ENCODE assay signal across 8 cellular contexts in the genomic region with DNA sequence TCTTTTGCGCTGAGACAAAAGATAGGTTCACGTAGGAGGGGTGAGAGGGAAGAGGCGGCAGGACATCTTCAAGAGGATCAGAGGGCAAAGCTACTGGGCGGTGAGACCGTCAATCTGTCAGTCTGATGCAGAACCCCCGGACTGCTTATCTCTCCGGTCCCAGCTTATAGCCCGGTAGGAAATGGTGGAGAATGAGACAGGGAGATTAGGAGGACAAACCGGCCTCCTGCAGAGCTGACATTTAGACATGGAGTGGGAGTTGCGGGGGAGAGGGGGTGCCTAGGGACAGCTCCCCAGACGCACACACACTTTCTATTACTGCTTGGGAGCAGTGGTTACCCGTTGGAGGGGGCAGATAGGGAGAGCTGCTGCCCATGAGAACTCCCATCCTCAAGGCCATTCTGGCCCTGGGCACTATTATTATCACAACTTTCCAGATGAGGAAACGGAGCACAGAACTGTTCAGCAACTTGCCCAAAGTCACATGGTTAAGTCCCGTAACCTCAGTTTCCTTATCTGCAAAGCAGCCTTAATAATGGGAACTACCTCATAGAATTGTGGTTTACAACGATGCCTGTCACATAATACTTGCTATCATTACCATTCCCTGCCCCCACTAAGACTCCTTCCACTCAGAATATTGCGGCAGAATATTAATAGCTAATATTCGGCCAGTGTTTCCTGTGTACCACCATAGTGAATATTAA. TPM values are rescaled to one million over a fixed set of nuclear protein-coding genes. Genes with fewer than 3 reads are reported as not detected.
DNase-seq lines count a peak whose midpoint lies in the region; ATAC-seq and TF ChIP-seq lines count a peak whose summit lies in the region.

No MANE protein-coding gene starts in this region.

- no peak for ATAC-seq in heart right ventricle
- no peak for ATAC-seq in Right ventricle myocardium inferior
- ATAC-seq in lower lobe of right lung = no peak
- no peak for ATAC-seq in upper lobe of left lung (ENCODE audit: low FRiP score in 2 of 2)
- no peak for ATAC-seq in GM19467 (IDR thresholded peaks at IDR 0.05; ENCODE audit: unreplicated experiment)

- in situ Hi-C loops in astrocyte of the cerebellum (cut with HindIII; ENCODE audit: low sequenced_read_pairs) = no loop called here

- no peaks in the 10 kb centered on the region for H3K27me3 ChIP-seq in heart right ventricle
- H3K27me3 ChIP-seq in lower lobe of right lung (ENCODE audit: low read depth) = no peaks in the 10 kb centered on the region
- no peaks in the 10 kb centered on the region for H3K27me3 ChIP-seq in upper lobe of left lung

- TF ChIP-seq EP300 in upper lobe of left lung (IDR thresholded peaks at IDR 0.05) = no peak

- peak overlapping the region; percentile 35 to 82 (median 64) for H3K4me3 ChIP-seq in heart right ventricle
- peak overlapping the region; percentile 59 for H3K4me3 ChIP-seq in astrocyte of the cerebellum (ENCODE audit: low read depth, low read length)
- peak overlapping the region; percentile 62 for H3K4me3 ChIP-seq in lower lobe of right lung
- peak overlapping the region; percentile 12 to 67 (median 52) for H3K4me3 ChIP-seq in upper lobe of left lung

- TF ChIP-seq CTCF in heart right ventricle (IDR thresholded peaks at IDR 0.05) (no peak), astrocyte of the cerebellum (IDR thresholded peaks at IDR 0.05; ENCODE audit: low read depth, low read length, missing control alignments) (no peak), lower lobe of right lung (IDR thresholded peaks at IDR 0.05) (no peak), upper lobe of left lung (IDR thresholded peaks at IDR 0.05) (no peak)

- peaks cover 0 to 11% (median 0%) of the 10 kb centered on the region in 11 donors for H3K9me3 ChIP-seq in heart right ventricle
- H3K9me3 ChIP-seq in lower lobe of right lung = no peaks in the 10 kb centered on the region
- H3K9me3 ChIP-seq in upper lobe of left lung = peaks cover 0 to 10% (median 0%) of the 10 kb centered on the region in 4 donors

- intact Hi-C loops in heart right ventricle (cut with DNase I) (loop anchor here in 4 of 10 donors (2.0 to 10.0 kb wide), 10 partner anchors 63 to 242 kb away; a partner anchor contains a TSS), Right ventricle myocardium inferior (cut with DNase I) (loop anchor here (2.0 to 5.0 kb wide), 3 partner anchors 64 to 382 kb away; a partner anchor contains a TSS), lower lobe of right lung (cut with DNase I) (no loop called here), posterior cingulate gyrus (cut with DNase I) (loop anchor here (2.0 kb wide), 2 partner anchors 64 to 124 kb away; no protein-coding TSS in a partner anchor)

- peaks cover 0 to 20% (median 0%) of the 10 kb centered on the region in 9 donors for H3K36me3 ChIP-seq in heart right ventricle
- peaks cover 3% of the 10 kb centered on the region for H3K36me3 ChIP-seq in lower lobe of right lung
- H3K36me3 ChIP-seq in upper lobe of left lung = peaks cover 0 to 6% (median 0%) of the 10 kb centered on the region in 4 donors

- 23 to 26% methylated on average over 16 to 17 of the region's 17 CpGs for WGBS in heart right ventricle, 2 donors
- WGBS in upper lobe of left lung, 2 donors = 28 to 50% methylated on average over 8 to 17 of the region's 17 CpGs

- peak in 1 of 4 donors; percentile 36 for TF ChIP-seq POLR2A in upper lobe of left lung (IDR thresholded peaks at IDR 0.05)

- H3K4me1 ChIP-seq in heart right ventricle = peaks cover 0 to 16% (median 0%) of the 10 kb centered on the region in 9 donors
- H3K4me1 ChIP-seq in lower lobe of right lung = peaks cover 5% of the 10 kb centered on the region
- peaks cover 0 to 12% (median 2%) of the 10 kb centered on the region in 4 donors for H3K4me1 ChIP-seq in upper lobe of left lung

- H3K27ac ChIP-seq in heart right ventricle (peak overlapping the region; percentile 84 to 96 (median 93)), lower lobe of right lung (peak overlapping the region; percentile 95), upper lobe of left lung (peak overlapping the region; percentile 85 to 92 (median 90))

- DNase-seq in heart right ventricle (no peak), Right ventricle myocardium inferior (ENCODE audit: missing footprints) (no peak), astrocyte of the cerebellum (ENCODE audit: low read depth) (no peak), lower lobe of right lung (no peak), upper lobe of left lung (no peak), posterior cingulate gyrus (no peak), activated gamma-delta T cell (lab: John Stamatoyannopoulos, UW) (no peak)

RNA-seq across cellular contexts. Expression of a gene that starts 1.1 kb away (rescaled TPM):
- total RNA-seq in heart right ventricle = 10 to 100 TPM; 28.4 to 45.6 (median 32.3) TPM
- polyA plus RNA-seq in heart right ventricle = 100 to 1,000 TPM in 1 of 2 donors, 10 to 100 TPM in 1; 31.7 to 102 TPM
- 37.3 TPM for total RNA-seq in Right ventricle myocardium inferior
- total RNA-seq in lower lobe of right lung = 96.1 TPM
- 100 to 1,000 TPM in 2 of 6 donors, 10 to 100 TPM in 4; 59.1 to 171 (median 86.0) TPM for total RNA-seq in upper lobe of left lung

RNA-seq across cellular contexts. Expression of a gene that starts 14.3 kb away (rescaled TPM):
- total RNA-seq in heart right ventricle (under 1 TPM in 2 of 10 donors, not detected in 8; 0.23 to 0.25 TPM), Right ventricle myocardium inferior (0.16 TPM), lower lobe of right lung (1.2 TPM), upper lobe of left lung (1 to 10 TPM in 4 of 6 donors, under 1 TPM in 1, not detected in 1; 0.49 to 3.1 (median 1.6) TPM)
- polyA plus RNA-seq in heart right ventricle = under 1 TPM in 1 of 2 donors, not detected in 1; 0.07 TPM

RNA-seq across cellular contexts. Expression of a gene that starts 25.6 kb away (rescaled TPM):
- total RNA-seq in heart right ventricle (not detected), Right ventricle myocardium inferior (not detected), lower lobe of right lung (not detected), upper lobe of left lung (not detected)
- polyA plus RNA-seq in heart right ventricle = under 1 TPM in 1 of 2 donors, not detected in 1; 0.04 TPM

RNA-seq across cellular contexts. Expression of a gene that starts 34.7 kb away (rescaled TPM):
- total RNA-seq in heart right ventricle (under 1 TPM in 5 of 10 donors, not detected in 5; 0.36 to 0.78 (median 0.39) TPM), Right ventricle myocardium inferior (not detected), lower lobe of right lung (3.0 TPM), upper lobe of left lung (1 to 10 TPM; 1.0 to 7.5 (median 2.3) TPM)
- polyA plus RNA-seq in heart right ventricle = under 1 TPM in 1 of 2 donors, not detected in 1; 0.03 TPM

RNA-seq across cellular contexts. Expression of a gene that starts 39.2 kb away (rescaled TPM):
- total RNA-seq in heart right ventricle (not detected), Right ventricle myocardium inferior (not detected), lower lobe of right lung (0.95 TPM), upper lobe of left lung (1 to 10 TPM in 4 of 6 donors, not detected in 2; 1.1 to 2.1 (median 2.0) TPM)
- polyA plus RNA-seq in heart right ventricle = not detected
